In the genomic region with DNA sequence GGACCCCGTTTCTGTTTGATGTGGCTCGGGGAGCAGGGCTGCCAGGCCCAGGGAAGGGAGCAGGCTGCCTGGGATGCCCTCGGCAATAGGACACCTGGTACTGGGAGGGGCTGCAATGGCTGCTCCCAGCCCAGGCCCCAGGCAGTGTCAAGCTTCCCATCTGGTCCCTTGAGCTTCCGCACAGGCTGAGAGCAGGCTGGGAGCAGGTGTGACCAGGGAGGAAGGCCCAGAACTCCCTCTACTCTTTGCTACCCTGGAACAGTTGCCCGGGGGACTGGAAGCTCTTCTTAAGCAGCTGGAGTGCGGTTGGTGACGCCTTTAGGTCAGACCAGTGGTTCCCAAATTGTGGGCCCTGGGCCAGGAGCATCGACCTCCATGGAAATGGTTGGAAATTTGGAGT, we compare ENCODE assay signal across 25 cellular contexts.
DNase-seq lines count a peak whose midpoint lies in the region; ATAC-seq and TF ChIP-seq lines count a peak whose summit lies in the region.
"Had no signal": no experiment of that assay in that cellular context is flagged by ENCODE, and none has a peak within 500 bp of the region (broad histone marks: within the 10 kb centered on the region; RNA-seq: fewer than 3 reads in every experiment).

No MANE protein-coding gene starts in this region.

- no peak overlapping the region for H3K27ac ChIP-seq in endodermal cell (ENCODE audit: low read depth, low read length)
- H3K27ac ChIP-seq: body of pancreas, heart right ventricle, KMS-11, spleen, uterus had no signal

- H3K4me3 Mint-ChIP-seq in endodermal cell (no peak overlapping the region), MCF 10A (ENCODE audit: unreplicated experiment) (no peak overlapping the region)
- no peak overlapping the region for H3K4me3 Mint-ChIP-seq in activated CD4-positive, alpha-beta memory T cell treated with anti-CD3 and anti-CD28 coated beads for 36 hours
- H3K4me3 Mint-ChIP-seq: activated CD8-positive, alpha-beta T cell treated with anti-CD3 and anti-CD28 coated beads, Interleukin-2, amount 10 ng/mL, durations not matched to agents 7 days and 5 days; activated naive CD8-positive, alpha-beta T cell treated with anti-CD3 and anti-CD28 coated beads, Interleukin-2, amount 50 U/mL, for 24 hours; naive thymus-derived CD4-positive, alpha-beta T cell; stimulated activated memory B cell treated with anti-CD40 and anti-IgM and Interleukin-4, amounts not matched to agents 10 μg/mL and 1 μg/mL and 100 μg/mL, for 72 hours had no signal

- no peak overlapping the region for H3K27ac Mint-ChIP-seq in endodermal cell
- no peak overlapping the region for H3K27ac Mint-ChIP-seq in MCF 10A (ENCODE audit: low read depth, unreplicated experiment)
- H3K27ac Mint-ChIP-seq in activated CD4-positive, alpha-beta memory T cell treated with anti-CD3 and anti-CD28 coated beads for 36 hours = no peak overlapping the region
- H3K27ac Mint-ChIP-seq: activated CD8-positive, alpha-beta T cell treated with anti-CD3 and anti-CD28 coated beads, Interleukin-2, amount 10 ng/mL, durations not matched to agents 7 days and 5 days; activated naive CD8-positive, alpha-beta T cell treated with anti-CD3 and anti-CD28 coated beads, Interleukin-2, amount 50 U/mL, for 24 hours; naive thymus-derived CD4-positive, alpha-beta T cell; stimulated activated memory B cell treated with anti-CD40 and anti-IgM and Interleukin-4, amounts not matched to agents 10 μg/mL and 1 μg/mL and 100 μg/mL, for 72 hours had no signal

- WGBS in endodermal cell (ENCODE audit: insufficient coverage in 1 of 2, insufficient read length in 1 of 2), 2 experiments = 79 to 100% methylated on average over 2 to 8 of the region's 8 CpGs

- H3K9me3 Mint-ChIP-seq in endodermal cell (no peaks in the 10 kb centered on the region), MCF 10A (ENCODE audit: unreplicated experiment) (no peaks in the 10 kb centered on the region)
- no peaks in the 10 kb centered on the region for H3K9me3 Mint-ChIP-seq in activated CD4-positive, alpha-beta memory T cell treated with anti-CD3 and anti-CD28 coated beads for 36 hours
- H3K9me3 Mint-ChIP-seq: activated naive CD8-positive, alpha-beta T cell treated with anti-CD3 and anti-CD28 coated beads, Interleukin-2, amount 50 U/mL, for 24 hours; stimulated activated memory B cell treated with anti-CD40 and anti-IgM and Interleukin-4, amounts not matched to agents 10 μg/mL and 1 μg/mL and 100 μg/mL, for 72 hours had no signal

- H3K9ac ChIP-seq in endodermal cell (ENCODE audit: extremely low read depth, low read length, poor library complexity, severe bottlenecking) = no peak overlapping the region
- H3K9ac ChIP-seq: KMS-11 had no signal

- ATAC-seq in sciatic nerve (no peak), HG02938 (IDR thresholded peaks at IDR 0.05; ENCODE audit: unreplicated experiment) (no peak)
- ATAC-seq: activated CD4-positive, CD25-positive, alpha-beta regulatory T cell treated with anti-CD3 and anti-CD28 coated beads, Interleukin-2, amount 50 U/mL, for 24 hours; activated CD8-positive, alpha-beta T cell treated with anti-CD3 and anti-CD28 coated beads, Interleukin-2, amount 10 ng/mL, durations not matched to agents 7 days and 5 days; activated naive CD8-positive, alpha-beta T cell treated with anti-CD3 and anti-CD28 coated beads, Interleukin-2, amount 50 U/mL, for 24 hours; body of pancreas; heart right ventricle; left cardiac atrium; naive thymus-derived CD4-positive, alpha-beta T cell; stimulated activated memory B cell treated with anti-CD40 and anti-IgM and Interleukin-4, amounts not matched to agents 10 μg/mL and 1 μg/mL and 100 μg/mL, for 72 hours had no signal

- H3K4me1 Mint-ChIP-seq in endodermal cell (no peaks in the 10 kb centered on the region), MCF 10A (ENCODE audit: insufficient read depth, unreplicated experiment) (peaks cover 6% of the 10 kb centered on the region)
- peaks cover 2% of the 10 kb centered on the region for H3K4me1 Mint-ChIP-seq in activated CD4-positive, alpha-beta memory T cell treated with anti-CD3 and anti-CD28 coated beads for 36 hours (ENCODE audit: low read depth)
- H3K4me1 Mint-ChIP-seq: activated naive CD8-positive, alpha-beta T cell treated with anti-CD3 and anti-CD28 coated beads, Interleukin-2, amount 50 U/mL, for 24 hours; stimulated activated memory B cell treated with anti-CD40 and anti-IgM and Interleukin-4, amounts not matched to agents 10 μg/mL and 1 μg/mL and 100 μg/mL, for 72 hours had no signal

- no peak overlapping the region for H3K4me3 ChIP-seq in endodermal cell (ENCODE audit: low read length)
- H3K4me3 ChIP-seq: body of pancreas, heart right ventricle, spleen, uterus had no signal

- CTCF ChIA-PET in MCF 10A (lab: Yijun Ruan, JAX) = interaction anchor here (0.6 kb wide), 1 partner anchor 188 kb away, joined by 3 read pairs; no protein-coding TSS in a partner anchor
- CTCF ChIA-PET in activated CD4-positive, alpha-beta memory T cell treated with anti-CD3 and anti-CD28 coated beads for 36 hours (lab: Charles Lee) = interaction anchor here (1.1 kb wide), 1 partner anchor 189 kb away, joined by 5 read pairs; no protein-coding TSS in a partner anchor

- POLR2A ChIA-PET in MCF 10A (lab: Yijun Ruan, JAX) = no interaction called here
- POLR2A ChIA-PET in activated CD4-positive, alpha-beta memory T cell treated with anti-CD3 and anti-CD28 coated beads for 36 hours (lab: Charles Lee) = no interaction called here

- no peaks in the 10 kb centered on the region for H3K36me3 Mint-ChIP-seq in endodermal cell (ENCODE audit: low read depth)
- no peaks in the 10 kb centered on the region for H3K36me3 Mint-ChIP-seq in MCF 10A (ENCODE audit: insufficient read depth, unreplicated experiment)
- no peaks in the 10 kb centered on the region for H3K36me3 Mint-ChIP-seq in activated CD4-positive, alpha-beta memory T cell treated with anti-CD3 and anti-CD28 coated beads for 36 hours
- H3K36me3 Mint-ChIP-seq: stimulated activated memory B cell treated with anti-CD40 and anti-IgM and Interleukin-4, amounts not matched to agents 10 μg/mL and 1 μg/mL and 100 μg/mL, for 72 hours had no signal

- H3K9me3 ChIP-seq in endodermal cell (ENCODE audit: control insufficient read depth, low read length) = no peaks in the 10 kb centered on the region
- H3K9me3 ChIP-seq: body of pancreas, spleen, uterus had no signal

- no TSS peak for BruUV-seq in MCF 10A (replicated peaks; lab: Mats Ljungman, UMichigan)

- intact Hi-C loops in sciatic nerve (cut with DNase I) (no loop called here), MCF 10A (cut with micrococcal nuclease) (no loop called here)
- intact Hi-C loops in activated CD4-positive, alpha-beta memory T cell treated with anti-CD3 and anti-CD28 coated beads for 36 hours (cut with micrococcal nuclease) = no loop called here

- H3K27me3 Mint-ChIP-seq in endodermal cell (ENCODE audit: insufficient read depth) (peaks cover 2% of the 10 kb centered on the region), MCF 10A (ENCODE audit: insufficient read depth, unreplicated experiment) (peaks cover 11% of the 10 kb centered on the region)
- no peaks in the 10 kb centered on the region for H3K27me3 Mint-ChIP-seq in activated CD4-positive, alpha-beta memory T cell treated with anti-CD3 and anti-CD28 coated beads for 36 hours
- H3K27me3 Mint-ChIP-seq: activated naive CD8-positive, alpha-beta T cell treated with anti-CD3 and anti-CD28 coated beads, Interleukin-2, amount 50 U/mL, for 24 hours; stimulated activated memory B cell treated with anti-CD40 and anti-IgM and Interleukin-4, amounts not matched to agents 10 μg/mL and 1 μg/mL and 100 μg/mL, for 72 hours had no signal

- no peaks in the 10 kb centered on the region for H3K4me1 ChIP-seq in endodermal cell (ENCODE audit: control insufficient read depth, insufficient read depth, low read length)
- H3K4me1 ChIP-seq: uterus had no signal

- H3K36me3 ChIP-seq in endodermal cell (ENCODE audit: control insufficient read depth, insufficient read depth, low read length) = no peaks in the 10 kb centered on the region
- H3K36me3 ChIP-seq: heart right ventricle, spleen, uterus had no signal

- no peaks in the 10 kb centered on the region for H3K27me3 ChIP-seq in endodermal cell (ENCODE audit: control insufficient read depth, insufficient read depth, low read length, poor library complexity, severe bottlenecking)
- H3K27me3 ChIP-seq: body of pancreas, heart right ventricle, spleen, uterus had no signal

- no peak for TF ChIP-seq CTCF in endodermal cell (conservative IDR thresholded peaks at IDR 0.05)
- no peak for TF ChIP-seq CTCF in MCF 10A (IDR thresholded peaks at IDR 0.05; ENCODE audit: unreplicated experiment)

- DNase-seq in NCI-H345 (lab: John Stamatoyannopoulos, UW) = peak; percentile 34
- DNase-seq in NCI-H345 treated with DMSO at 0.1 percent for 48 hours (lab: John Stamatoyannopoulos, UW; ENCODE audit: unreplicated experiment) = no peak
- peak; percentile 95 for DNase-seq in NCI-H2171 treated with DMSO at 0.1 percent for 48 hours (lab: John Stamatoyannopoulos, UW)
- peak; percentile 28 for DNase-seq in endodermal cell
- DNase-seq in sciatic nerve (ENCODE audit: low spot score) = peak; percentile 21
- no peak for DNase-seq in MCF 10A (ENCODE audit: unreplicated experiment)
- no peak for DNase-seq in activated CD4-positive, alpha-beta memory T cell treated with anti-CD3 and anti-CD28 coated beads for 36 hours
- DNase-seq: activated CD8-positive, alpha-beta T cell treated with anti-CD3 and anti-CD28 coated beads, Interleukin-2, amount 10 ng/mL, durations not matched to agents 7 days and 5 days; activated gamma-delta T cell treated with Interleukin-2 at 50 U/mL for 16 hours; activated naive CD8-positive, alpha-beta T cell treated with anti-CD3 and anti-CD28 coated beads, Interleukin-2, amount 50 U/mL, for 24 hours; activated T-cell treated with anti-CD3 and anti-CD28 coated beads, Interleukin-2, amount 50 U/mL, for 1 hour; body of pancreas; effector CD4-positive, alpha-beta T cell; HCEC 1CT; heart right ventricle; left cardiac atrium; naive thymus-derived CD4-positive, alpha-beta T cell; NCI-H187 treated with DMSO at 0.1 percent for 48 hours; spleen; stimulated activated CD4-positive, alpha-beta T cell treated with anti-CD3 and anti-CD28 coated beads, Interleukin-4, amount 100 ng/mL, for 1 hour; uterus had no signal

Comparison
In these comparisons a context has a peak if more than half of its experiments do, and no peak if none do; other contexts are left out.
1. DNase-seq: peak in NCI-H345 (single experiment), NCI-H2171 treated with DMSO at 0.1 percent for 48 hours (single experiment), endodermal cell (single experiment) and sciatic nerve (single experiment); none in NCI-H345 treated with DMSO at 0.1 percent for 48 hours (single experiment), MCF 10A (single experiment) and activated CD4-positive, alpha-beta memory T cell treated with anti-CD3 and anti-CD28 coated beads for 36 hours (single experiment).